In the genomic region with DNA sequence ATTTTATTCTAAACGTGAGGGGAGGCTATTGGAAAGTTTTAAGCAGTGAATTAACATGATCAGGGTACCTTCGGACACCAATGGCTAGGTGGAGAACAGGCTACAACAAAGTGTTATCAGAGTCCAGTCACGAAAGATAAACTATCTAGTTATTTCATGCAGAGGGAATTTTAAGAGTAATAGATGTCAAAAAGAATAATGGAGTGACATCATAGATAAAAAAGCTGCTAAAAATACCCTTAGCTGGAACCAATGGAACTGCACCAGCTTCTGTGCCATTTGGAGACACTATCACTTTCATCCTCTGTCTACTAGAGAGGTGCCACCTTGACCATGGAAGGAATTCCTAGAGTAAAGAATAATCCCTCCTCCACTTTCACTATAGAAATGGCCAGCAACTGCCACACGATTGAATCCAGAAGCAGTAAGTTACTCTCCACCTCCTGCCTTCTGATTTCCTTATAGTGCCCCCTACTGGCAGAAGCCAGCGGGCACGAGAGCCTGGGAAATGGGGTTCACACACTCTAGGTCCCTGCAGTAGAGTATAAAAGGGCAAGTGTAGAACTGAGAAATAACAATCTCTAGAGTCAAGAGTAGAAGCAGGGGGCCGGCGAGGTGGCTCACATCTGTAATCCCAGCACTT, we compare ENCODE assay signal across 8 cellular contexts. TPM values are rescaled to one million over a fixed set of nuclear protein-coding genes. Genes with fewer than 3 reads are reported as not detected.
DNase-seq lines count a peak whose midpoint lies in the region; ATAC-seq lines count a peak whose summit lies in the region.

No MANE protein-coding gene starts in this region.

- H3F3A ChIP-seq in GM23248 (ENCODE audit: insufficient read depth): peaks cover 23% of the 10 kb centered on the region

- 55 to 58% methylated on average over 8 of the region's 8 CpGs for WGBS in GM23248 (ENCODE audit: low coverage in 1 of 2, low lambda C conversion rate in 2 of 2, missing lambda C conversion rate in 2 of 2), 2 experiments

- in situ Hi-C loops in GM23248 (cut with MboI): no loop called here

- no peak overlapping the region for H3K9ac ChIP-seq in GM23248

- no peaks in the 10 kb centered on the region for H4K20me1 ChIP-seq in GM23248 (ENCODE audit: insufficient read depth)

- H3K4me1 ChIP-seq in GM23248 (ENCODE audit: insufficient read depth): peaks cover 31% of the 10 kb centered on the region

- H3K36me3 ChIP-seq in GM23248 (ENCODE audit: low read depth) (no peaks in the 10 kb centered on the region), MG63 (no peaks in the 10 kb centered on the region)

- no peak overlapping the region for H2AFZ ChIP-seq in GM23248

- no peak overlapping the region for H3K4me3 ChIP-seq in GM23248
- H3K4me3 ChIP-seq in MG63: no peak overlapping the region

- H3K27ac ChIP-seq in GM23248: no peak overlapping the region

- peak; percentile 81 for DNase-seq in A172 (ENCODE audit: low spot score)
- peak; percentile 28 for DNase-seq in GM23248
- DNase-seq in SKM-1 treated with dmso at 0.1 percent for 144 hours (lab: John Stamatoyannopoulos, UW; ENCODE audit: unreplicated experiment): peak; percentile 71
- DNase-seq in anterior cingulate cortex (lab: John Stamatoyannopoulos, UW): peak in 39 of 58 donors; percentile 1 to 53 (median 23)
- peak; percentile 82 for DNase-seq in left lobe of liver (ENCODE audit: low spot score)
- DNase-seq in stimulated activated CD8-positive, alpha-beta memory T cell treated with anti-CD3 and anti-CD28 coated beads, Interleukin-4, amount 100 ng/mL, for 4 hours (ENCODE audit: low read depth in 2 of 2, low spot score in 1 of 2): peak; percentile 6 to 7
- DNase-seq in MG63: no peak
- DNase-seq in NCI-H774 (lab: John Stamatoyannopoulos, UW): no peak

- no peaks in the 10 kb centered on the region for H3K9me3 ChIP-seq in GM23248 (ENCODE audit: low read depth)
- H3K9me3 ChIP-seq in MG63: no peaks in the 10 kb centered on the region

- H3K9me2 ChIP-seq in GM23248 (ENCODE audit: insufficient read depth): no peaks in the 10 kb centered on the region

- peaks cover 13% of the 10 kb centered on the region for H3K79me2 ChIP-seq in GM23248 (ENCODE audit: insufficient read depth)

- H3K27me3 ChIP-seq in GM23248 (replicated peaks; ENCODE audit: insufficient read depth): no peaks in the 10 kb centered on the region
- H3K27me3 ChIP-seq in MG63: no peaks in the 10 kb centered on the region

- H3K4me2 ChIP-seq in GM23248 (ENCODE audit: unreplicated experiment): no peak overlapping the region

- peak; percentile 44 for ATAC-seq in left lobe of liver

RNA-seq across cellular contexts. Expression of a gene that starts 2.8 kb away (rescaled TPM):
- total RNA-seq in A172 (2014; rRNA removed; shearing (Covaris generic)): 98.7 and 127 TPM in 2 replicates
- total RNA-seq in GM23248 (2014; rRNA removed; shearing (Covaris generic)): 41.9 and 62.1 TPM in 2 replicates
- polyA plus RNA-seq in GM23248 (2016; fragmentation: Nextera tagmentation; extraction: Ambion mirVana): 34.1 and 36.2 TPM in 2 replicates
- 154 TPM for total RNA-seq in left lobe of liver
- 115 and 126 TPM in 2 replicates for total RNA-seq in MG63 (2014; rRNA removed; shearing (Covaris generic); ENCODE audit: low replicate concordance)

Comparison
In these comparisons a context has a peak if more than half of its experiments do, and no peak if none do; other contexts are left out.
1. DNase-seq: peak in A172 (single experiment), GM23248 (single experiment), SKM-1 treated with dmso at 0.1 percent for 144 hours (single experiment), anterior cingulate cortex (39 of 58), left lobe of liver (single experiment) and stimulated activated CD8-positive, alpha-beta memory T cell treated with anti-CD3 and anti-CD28 coated beads, Interleukin-4, amount 100 ng/mL, for 4 hours (2 of 2); none in MG63 (single experiment) and NCI-H774 (single experiment).